9 cellular contexts compared by ENCODE assay signal in the genomic region with DNA sequence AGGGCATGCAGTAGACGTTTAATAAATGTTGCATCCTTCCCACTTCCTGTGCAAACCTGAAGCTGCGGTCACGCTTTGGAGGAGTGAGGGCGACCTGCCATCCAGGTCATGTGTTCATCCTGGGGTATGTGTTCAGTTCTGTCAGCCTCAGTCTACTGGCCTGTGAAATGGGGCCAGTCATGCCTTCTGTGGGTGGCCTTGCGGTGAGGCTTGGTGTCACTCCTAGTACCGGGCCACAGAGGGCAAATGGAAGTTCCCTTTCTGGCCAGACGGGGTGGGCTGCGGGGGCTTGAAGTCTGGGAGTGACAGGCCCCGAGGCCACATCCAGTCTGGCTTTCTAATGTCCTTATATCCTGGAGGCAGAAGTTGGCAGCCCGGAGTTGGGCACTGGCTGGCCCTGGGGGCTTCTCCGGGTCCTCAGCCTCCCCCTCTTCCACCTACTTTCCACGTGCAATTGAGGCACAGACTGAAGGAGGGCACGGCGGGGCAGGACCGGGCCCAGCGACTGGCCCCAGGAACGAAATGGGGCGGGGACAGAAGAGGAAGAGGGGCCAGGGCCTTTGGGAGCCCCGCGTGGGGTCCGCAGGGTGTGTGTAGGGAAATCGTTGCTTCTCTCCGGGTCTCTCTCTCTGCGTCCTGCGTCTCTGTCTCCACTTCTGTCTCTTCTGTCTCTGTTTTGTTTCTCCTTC. TPM values are rescaled to one million over a fixed set of nuclear protein-coding genes. Genes with fewer than 3 reads are reported as not detected.
A peak's percentile ranks its signal among the peaks of the same experiment; 100 is the strongest.
DNase-seq lines count a peak whose midpoint lies in the region; ATAC-seq, FAIRE-seq and TF ChIP-seq lines count a peak whose summit lies in the region.
"Had no signal": no experiment of that assay in that cellular context is flagged by ENCODE, and none has a peak within 500 bp of the region (broad histone marks: within the 10 kb centered on the region; RNA-seq: fewer than 3 reads in every experiment).

No MANE protein-coding gene starts in this region.

- peak overlapping the region; percentile 56; the same call in 1 of the 2 replicates for H2AFZ ChIP-seq in GM23338

- POLR2A ChIA-PET in A549 (lab: Yijun Ruan, JAX): no interaction called here

- H3K36me3 ChIP-seq in GM23338 (ENCODE audit: insufficient read depth): no peaks in the 10 kb centered on the region

- H3K27ac Mint-ChIP-seq in GM23338: no peak overlapping the region
- H3K27ac Mint-ChIP-seq in activated T-helper 1 cell treated with anti-CD3 and anti-CD28 coated beads, Interleukin-12 subunit alpha, Interleukin-12 subunit beta, Interleukin-2, Interleukin-4 antibody, amounts not matched to agents 30 ng/mL and 10 ng/mL and 1 ng/mL, durations not matched to agents 14 hours and 24 hours and 36 hours: peak overlapping the region; percentile 91

- ATAC-seq in A549: no peak
- peak; percentile 10 for ATAC-seq in GM23338
- no peak for ATAC-seq in GM21381 (IDR thresholded peaks at IDR 0.05; ENCODE audit: unreplicated experiment)
- ATAC-seq in GM21528 (IDR thresholded peaks at IDR 0.05; ENCODE audit: low FRiP score, unreplicated experiment): no peak

- H3K9me3 Mint-ChIP-seq in GM23338: peaks cover 4% of the 10 kb centered on the region; the same call in 2 of the 3 replicates
- no peaks in the 10 kb centered on the region for H3K9me3 Mint-ChIP-seq in activated T-helper 1 cell treated with anti-CD3 and anti-CD28 coated beads, Interleukin-12 subunit alpha, Interleukin-12 subunit beta, Interleukin-2, Interleukin-4 antibody, amounts not matched to agents 30 ng/mL and 10 ng/mL and 1 ng/mL, durations not matched to agents 14 hours and 24 hours and 36 hours

- peaks cover 73% of the 10 kb centered on the region for H3K27me3 Mint-ChIP-seq in GM23338 (ENCODE audit: insufficient read depth, low read depth, poor library complexity)
- peaks cover 20% of the 10 kb centered on the region for H3K27me3 Mint-ChIP-seq in activated T-helper 1 cell treated with anti-CD3 and anti-CD28 coated beads, Interleukin-12 subunit alpha, Interleukin-12 subunit beta, Interleukin-2, Interleukin-4 antibody, amounts not matched to agents 30 ng/mL and 10 ng/mL and 1 ng/mL, durations not matched to agents 14 hours and 24 hours and 36 hours (ENCODE audit: insufficient read depth)

- peaks cover 17% of the 10 kb centered on the region for H3K4me1 Mint-ChIP-seq in GM23338
- H3K4me1 Mint-ChIP-seq in activated T-helper 1 cell treated with anti-CD3 and anti-CD28 coated beads, Interleukin-12 subunit alpha, Interleukin-12 subunit beta, Interleukin-2, Interleukin-4 antibody, amounts not matched to agents 30 ng/mL and 10 ng/mL and 1 ng/mL, durations not matched to agents 14 hours and 24 hours and 36 hours (ENCODE audit: low read depth): peaks cover 71% of the 10 kb centered on the region

- peaks cover 4% of the 10 kb centered on the region; the same call in 2 of the 3 replicates for H3K36me3 Mint-ChIP-seq in GM23338 (ENCODE audit: low read depth)
- H3K36me3 Mint-ChIP-seq in activated T-helper 1 cell treated with anti-CD3 and anti-CD28 coated beads, Interleukin-12 subunit alpha, Interleukin-12 subunit beta, Interleukin-2, Interleukin-4 antibody, amounts not matched to agents 30 ng/mL and 10 ng/mL and 1 ng/mL, durations not matched to agents 14 hours and 24 hours and 36 hours (ENCODE audit: low read depth): peaks cover 30% of the 10 kb centered on the region

- H3K9me2 ChIP-seq in GM23338 (ENCODE audit: insufficient read depth): no peaks in the 10 kb centered on the region

- no peak for TF ChIP-seq EP300 in A549 (IDR thresholded peaks at IDR 0.05)

- H3K4me3 ChIP-seq in A549: peak overlapping the region; percentile 50
- peak overlapping the region; percentile 50 for H3K4me3 ChIP-seq in GM23338
- H3K4me3 ChIP-seq in iPS-11a (ENCODE audit: low read depth, low read length): peak overlapping the region; percentile 17

- H3F3A ChIP-seq in GM23338 (replicated peaks; ENCODE audit: low read depth): peaks cover 8% of the 10 kb centered on the region; the same call in 1 of the 2 replicates

- H3K4me2 ChIP-seq in A549 (peak overlapping the region; percentile 79), GM23338 (peak overlapping the region; percentile 84)

- peaks cover 78% of the 10 kb centered on the region for H3K27me3 ChIP-seq in GM23338 (ENCODE audit: insufficient read depth)

- no peak for TF ChIP-seq RAD21 in A549 (conservative IDR thresholded peaks at IDR 0.05 in 1 of 2, IDR thresholded peaks at IDR 0.05 in 1 of 2)

- FAIRE-seq in A549 (lab: Jason Lieb, UNC): no peak
- FAIRE-seq: endometrium had no signal

- 54% methylated on average over 20 of the region's 25 CpGs for WGBS in A549 (ENCODE audit: missing lambda C conversion rate)

- CTCF ChIA-PET in A549 (lab: Yijun Ruan, JAX): interaction anchor here (1.1 to 1.9 kb wide), 2 partner anchors 9 to 11 kb away, joined by 3 to 13 read pairs; a partner anchor contains a TSS

- TF ChIP-seq CTCF in A549 (IDR thresholded peaks at IDR 0.05) (no peak), GM23338 (conservative IDR thresholded peaks at IDR 0.05; ENCODE audit: low read depth in 2 of 2) (no peak)

- DNase-seq in A549 (ENCODE audit: low read depth in 1 of 2, low spot score in 1 of 2): no peak
- DNase-seq in GM23338 (ENCODE audit: low spot score): peak; percentile 49
- no peak for DNase-seq in activated T-helper 1 cell treated with anti-CD3 and anti-CD28 coated beads, Interleukin-12 subunit alpha, Interleukin-12 subunit beta, Interleukin-2, Interleukin-4 antibody, amounts not matched to agents 30 ng/mL and 10 ng/mL and 1 ng/mL, durations not matched to agents 14 hours and 24 hours and 36 hours (ENCODE audit: low spot score)
- DNase-seq in stimulated activated CD8-positive, alpha-beta memory T cell treated with anti-CD3 and anti-CD28 coated beads, Interleukin-4, amount 100 ng/mL, for 48 hours: peak; percentile 72
- no peak for DNase-seq in NCI-H1092 (lab: John Stamatoyannopoulos, UW)

- H3K9me3 ChIP-seq in A549: no peaks in the 10 kb centered on the region

- H3K27ac ChIP-seq in A549 (peak overlapping the region; percentile 67 to 88), GM23338 (ENCODE audit: low read depth) (no peak overlapping the region)

- peaks cover 14% of the 10 kb centered on the region; the same call in 2 of the 3 replicates for H3K4me1 ChIP-seq in A549
- peaks cover 7% of the 10 kb centered on the region; the same call in 1 of the 2 replicates for H3K4me1 ChIP-seq in GM23338 (ENCODE audit: insufficient read depth)

- H3K79me2 ChIP-seq in GM23338 (replicated peaks; ENCODE audit: insufficient read depth): no peaks in the 10 kb centered on the region

- TF ChIP-seq POLR2A in A549 (IDR thresholded peaks at IDR 0.05; ENCODE audit: low read length): no peak

- H4K20me1 ChIP-seq in GM23338 (replicated peaks; ENCODE audit: insufficient read depth): no peaks in the 10 kb centered on the region

- intact Hi-C loops in activated T-helper 1 cell treated with anti-CD3 and anti-CD28 coated beads, Interleukin-12 subunit alpha, Interleukin-12 subunit beta, Interleukin-2, Interleukin-4 antibody, amounts not matched to agents 30 ng/mL and 10 ng/mL and 1 ng/mL, durations not matched to agents 14 hours and 24 hours and 36 hours (cut with micrococcal nuclease): no loop called here

- H3K4me3 Mint-ChIP-seq in GM23338: peak overlapping the region; percentile 71
- H3K4me3 Mint-ChIP-seq in activated T-helper 1 cell treated with anti-CD3 and anti-CD28 coated beads, Interleukin-12 subunit alpha, Interleukin-12 subunit beta, Interleukin-2, Interleukin-4 antibody, amounts not matched to agents 30 ng/mL and 10 ng/mL and 1 ng/mL, durations not matched to agents 14 hours and 24 hours and 36 hours: peak overlapping the region; percentile 82

TF ChIP-seq in A549, 52 proteins besides CTCF, POLR2A, EP300 and RAD21 (continues in another document):
- TF ChIP-seq EHF (CRISPR knock-in tag; IDR thresholded peaks at IDR 0.05): no peak

RNA-seq across cellular contexts. Expression of a gene that starts 11.1 kb away (rescaled TPM):
- polyA plus RNA-seq in A549 (2011; rRNA removed) (1.2 and 2.2 TPM in 2 replicates), A549 (2017; fragmentation: RNase III; extraction: RNeasy Plus Mini Kit Qiagen cat#74134 plus additional on column Dnase treatment) (3.7 to 3.9 TPM (median 3.9 TPM) in 3 replicates), GM23338 (2016; fragmentation: Nextera tagmentation; extraction: Ambion mirVana) (5.2 and 5.4 TPM in 2 replicates)
- polyA plus RNA-seq in A549 (2012; cell fraction: cytosol; rRNA removed): 2.4 and 3.5 TPM in 2 replicates
- polyA plus RNA-seq in A549 (2012; cell fraction: nucleus; rRNA removed): 4.6 and 5.4 TPM in 2 replicates
- polyA minus RNA-seq in A549 (2011; rRNA and poly(A)+ RNA removed): 5.6 and 7.0 TPM in 2 replicates
- total RNA-seq in GM23338 (2014; rRNA removed; shearing (Covaris generic)): 5.2 and 5.4 TPM in 2 replicates
- 67.7 and 71.1 TPM in 2 replicates for total RNA-seq in activated T-helper 1 cell treated with anti-CD3 and anti-CD28 coated beads, Interleukin-12 subunit alpha, Interleukin-12 subunit beta, Interleukin-2, Interleukin-4 antibody, amounts not matched to agents 30 ng/mL and 10 ng/mL and 1 ng/mL, durations not matched to agents 14 hours and 24 hours and 36 hours

RNA-seq across cellular contexts. Expression of a gene that starts 28.1 kb away (rescaled TPM):
- polyA plus RNA-seq in A549 (2011; rRNA removed) (125 and 152 TPM in 2 replicates), A549 (2017; fragmentation: RNase III; extraction: RNeasy Plus Mini Kit Qiagen cat#74134 plus additional on column Dnase treatment) (214 to 236 TPM (median 220 TPM) in 3 replicates), GM23338 (2016; fragmentation: Nextera tagmentation; extraction: Ambion mirVana) (270 and 280 TPM in 2 replicates)
- 336 and 384 TPM in 2 replicates for polyA plus RNA-seq in A549 (2012; cell fraction: cytosol; rRNA removed)
- 630 and 656 TPM in 2 replicates for polyA plus RNA-seq in A549 (2012; cell fraction: nucleus; rRNA removed)
- polyA minus RNA-seq in A549 (2011; rRNA and poly(A)+ RNA removed): 57.2 and 58.2 TPM in 2 replicates
- total RNA-seq in GM23338 (2014; rRNA removed; shearing (Covaris generic)): 163 and 183 TPM in 2 replicates
- total RNA-seq in activated T-helper 1 cell treated with anti-CD3 and anti-CD28 coated beads, Interleukin-12 subunit alpha, Interleukin-12 subunit beta, Interleukin-2, Interleukin-4 antibody, amounts not matched to agents 30 ng/mL and 10 ng/mL and 1 ng/mL, durations not matched to agents 14 hours and 24 hours and 36 hours: 320 and 326 TPM in 2 replicates

RNA-seq across cellular contexts. Expression of a gene that starts 51.0 kb away (rescaled TPM):
- polyA plus RNA-seq in A549 (2011; rRNA removed) (17.0 and 41.4 TPM in 2 replicates), A549 (2017; fragmentation: RNase III; extraction: RNeasy Plus Mini Kit Qiagen cat#74134 plus additional on column Dnase treatment) (51.9 to 65.6 TPM (median 57.1 TPM) in 3 replicates), GM23338 (2016; fragmentation: Nextera tagmentation; extraction: Ambion mirVana) (30.7 and 35.9 TPM in 2 replicates)
- polyA plus RNA-seq in A549 (2012; cell fraction: cytosol; rRNA removed): 45.6 and 49.9 TPM in 2 replicates
- 275 and 321 TPM in 2 replicates for polyA plus RNA-seq in A549 (2012; cell fraction: nucleus; rRNA removed)
- 29.5 and 37.4 TPM in 2 replicates for polyA minus RNA-seq in A549 (2011; rRNA and poly(A)+ RNA removed)
- 22.2 and 29.1 TPM in 2 replicates for total RNA-seq in GM23338 (2014; rRNA removed; shearing (Covaris generic))
- total RNA-seq in activated T-helper 1 cell treated with anti-CD3 and anti-CD28 coated beads, Interleukin-12 subunit alpha, Interleukin-12 subunit beta, Interleukin-2, Interleukin-4 antibody, amounts not matched to agents 30 ng/mL and 10 ng/mL and 1 ng/mL, durations not matched to agents 14 hours and 24 hours and 36 hours: 268 and 271 TPM in 2 replicates

Comparison
In these comparisons a context has a peak if more than half of its experiments do, and no peak if none do; other contexts are left out.
1. DNase-seq: peak in GM23338 (single experiment) and stimulated activated CD8-positive, alpha-beta memory T cell treated with anti-CD3 and anti-CD28 coated beads, Interleukin-4, amount 100 ng/mL, for 48 hours (single experiment); none in A549 (0 of 2), activated T-helper 1 cell treated with anti-CD3 and anti-CD28 coated beads, Interleukin-12 subunit alpha, Interleukin-12 subunit beta, Interleukin-2, Interleukin-4 antibody, amounts not matched to agents 30 ng/mL and 10 ng/mL and 1 ng/mL, durations not matched to agents 14 hours and 24 hours and 36 hours (single experiment) and NCI-H1092 (single experiment).
2. RNA of a gene that starts 11.1 kb away (total RNA-seq): 67.7 to 71.1 TPM in activated T-helper 1 cell treated with anti-CD3 and anti-CD28 coated beads, Interleukin-12 subunit alpha, Interleukin-12 subunit beta, Interleukin-2, Interleukin-4 antibody, amounts not matched to agents 30 ng/mL and 10 ng/mL and 1 ng/mL, durations not matched to agents 14 hours and 24 hours and 36 hours; 5.2 to 5.4 TPM in GM23338; every median in the first group is over 10 times any median in the second.
3. Peak in every context shown above with its lines, with median percentiles within 50 percentile points of each other: H3K4me3 ChIP-seq.